In genomic region chr9:37466037-37466709, GRCh38 we compare ENCODE assay signal across 8 cellular contexts. TPM values are rescaled to one million over a fixed set of nuclear protein-coding genes. Genes with fewer than 3 reads are reported as not detected.
DNase-seq lines count a peak whose midpoint lies in the region; ATAC-seq and TF ChIP-seq lines count a peak whose summit lies in the region.

No MANE protein-coding gene starts in this region.

- ATAC-seq in GM19043 (IDR thresholded peaks at IDR 0.05; ENCODE audit: low read depth, unreplicated experiment) (peak; percentile 7), GM18861 (IDR thresholded peaks at IDR 0.05; ENCODE audit: unreplicated experiment) (no peak)

- DNase-seq in HT-29 (ENCODE audit: low spot score), result peak; percentile 50
- no peak for DNase-seq in SJSA1 (ENCODE audit: low read depth in 1 of 2, low spot score in 2 of 2)
- peak; percentile 83 for DNase-seq in brain microvascular endothelial cell
- peak; percentile 94 for DNase-seq in sigmoid colon

- no peak for TF ChIP-seq CTCF in brain microvascular endothelial cell (IDR thresholded peaks at IDR 0.05; ENCODE audit: low read depth, low read length, missing control alignments)
- no peak for TF ChIP-seq CTCF in sigmoid colon (IDR thresholded peaks at IDR 0.05)

- peak overlapping the region; percentile 87 for H3K4me3 ChIP-seq in BLaER1
- H3K4me3 ChIP-seq in SJSA1, result peak overlapping the region; percentile 94
- H3K4me3 ChIP-seq in brain microvascular endothelial cell (ENCODE audit: low read depth, low read length), result peak overlapping the region; percentile 63
- H3K4me3 ChIP-seq in iPS-20b (ENCODE audit: low read length), result peak overlapping the region; percentile 84
- peak overlapping the region; percentile 82 to 99 (median 88) for H3K4me3 ChIP-seq in sigmoid colon

- peak overlapping the region; percentile 96 for H3K4me2 ChIP-seq in BLaER1

- in situ Hi-C loops in brain microvascular endothelial cell (cut with HindIII; ENCODE audit: low pct_ligation_motif_present, low sequenced_read_pairs), result no loop called here

- no peaks in the 10 kb centered on the region for H3K9me3 ChIP-seq in BLaER1
- H3K9me3 ChIP-seq in SJSA1 (replicated peaks), result no peaks in the 10 kb centered on the region
- no peaks in the 10 kb centered on the region for H3K9me3 ChIP-seq in iPS-20b (ENCODE audit: insufficient read depth, low read depth, low read length)
- H3K9me3 ChIP-seq in sigmoid colon, result no peaks in the 10 kb centered on the region

- no peaks in the 10 kb centered on the region for H3K27me3 ChIP-seq in BLaER1
- no peaks in the 10 kb centered on the region for H3K27me3 ChIP-seq in SJSA1 (replicated peaks)
- H3K27me3 ChIP-seq in brain microvascular endothelial cell (replicated peaks), result no peaks in the 10 kb centered on the region
- no peaks in the 10 kb centered on the region for H3K27me3 ChIP-seq in iPS-20b (ENCODE audit: insufficient read depth, low read length)
- no peaks in the 10 kb centered on the region for H3K27me3 ChIP-seq in sigmoid colon

- H3K36me3 ChIP-seq in BLaER1, result no peaks in the 10 kb centered on the region
- peaks cover 5% of the 10 kb centered on the region; the same call in 1 of the 2 replicates for H3K36me3 ChIP-seq in SJSA1
- H3K36me3 ChIP-seq in brain microvascular endothelial cell (replicated peaks), result no peaks in the 10 kb centered on the region
- no peaks in the 10 kb centered on the region for H3K36me3 ChIP-seq in iPS-20b (ENCODE audit: insufficient read depth, low read depth, low read length)
- no peaks in the 10 kb centered on the region for H3K36me3 ChIP-seq in sigmoid colon

- intact Hi-C loops in sigmoid colon (cut with DNase I), result loop anchor here (10.0 kb wide), 1 partner anchor 599 kb away; the partner anchor contains the start of gene SHB

- no peak for TF ChIP-seq EP300 in sigmoid colon (IDR thresholded peaks at IDR 0.05)

- H3K4me1 ChIP-seq in BLaER1, result peaks cover 35% of the 10 kb centered on the region
- H3K4me1 ChIP-seq in SJSA1 (replicated peaks), result peaks cover 13% of the 10 kb centered on the region
- H3K4me1 ChIP-seq in iPS-20b (ENCODE audit: insufficient read depth, low read length), result peaks cover 12% of the 10 kb centered on the region
- H3K4me1 ChIP-seq in sigmoid colon, result peaks cover 0 to 40% (median 38%) of the 10 kb centered on the region in 4 donors

- peaks cover 36% of the 10 kb centered on the region for H4K20me1 ChIP-seq in BLaER1

- peak overlapping the region; percentile 91 for H3K27ac ChIP-seq in BLaER1
- H3K27ac ChIP-seq in SJSA1, result peak overlapping the region; percentile 77
- peak overlapping the region; percentile 76 for H3K27ac ChIP-seq in brain microvascular endothelial cell
- peak overlapping the region; percentile 84 for H3K27ac ChIP-seq in iPS-20b (ENCODE audit: low read length)
- H3K27ac ChIP-seq in sigmoid colon, result peak overlapping the region; percentile 99 to 100 (median 100)

- TF ChIP-seq POLR2A in sigmoid colon (IDR thresholded peaks at IDR 0.05), result no peak

- WGBS in sigmoid colon, 2 donors, result 0% methylated on average over 47 of the region's 47 CpGs

- H3K9ac ChIP-seq in BLaER1, result peak overlapping the region; percentile 89
- H3K9ac ChIP-seq in iPS-20b (ENCODE audit: low read depth, low read length), result peak overlapping the region; percentile 99

RNA-seq across cellular contexts. Expression of gene ZBTB5, which starts 0.9 kb away (rescaled TPM):
- 9.0 and 9.3 TPM in 2 replicates for total RNA-seq in HT-29 (2014; rRNA removed; shearing (Covaris generic))
- 12.8 and 13.7 TPM in 2 replicates for total RNA-seq in SJSA1 (2014; rRNA removed; shearing (Covaris generic))
- total RNA-seq in sigmoid colon, result 10 to 100 TPM in 2 of 4 donors, 1 to 10 TPM in 2; 7.2 to 11.1 (median 10.2) TPM
- 1 to 10 TPM; 3.6 to 7.7 (median 4.4) TPM for polyA plus RNA-seq in sigmoid colon

RNA-seq across cellular contexts. Expression of gene POLR1E, which starts 19.6 kb away (rescaled TPM):
- total RNA-seq in HT-29 (2014; rRNA removed; shearing (Covaris generic)), result 17.7 and 21.8 TPM in 2 replicates
- 21.4 TPM in 2 replicates for total RNA-seq in SJSA1 (2014; rRNA removed; shearing (Covaris generic))
- total RNA-seq in sigmoid colon, result 10 to 100 TPM; 17.4 to 33.4 (median 28.1) TPM
- 10 to 100 TPM in 2 of 3 donors, 1 to 10 TPM in 1; 4.6 to 22.3 (median 16.8) TPM for polyA plus RNA-seq in sigmoid colon

RNA-seq across cellular contexts. Expression of gene GRHPR, which starts 43.7 kb away (rescaled TPM):
- total RNA-seq in HT-29 (2014; rRNA removed; shearing (Covaris generic)), result 96.7 and 102 TPM in 2 replicates
- total RNA-seq in SJSA1 (2014; rRNA removed; shearing (Covaris generic)), result 55.8 and 75.1 TPM in 2 replicates
- total RNA-seq in sigmoid colon, result 100 to 1,000 TPM; 127 to 165 (median 157) TPM
- 10 to 100 TPM; 84.1 to 94.9 (median 88.8) TPM for polyA plus RNA-seq in sigmoid colon

Comparison
In these comparisons a context has a peak if more than half of its experiments do, and no peak if none do; other contexts are left out.
1. DNase-seq: peak in HT-29 (single experiment), brain microvascular endothelial cell (single experiment) and sigmoid colon (single experiment); none in SJSA1 (0 of 2).
2. Peak in every context shown above with its lines, with median percentiles within 50 percentile points of each other: H3K27ac ChIP-seq and H3K4me3 ChIP-seq.